Comparison of ENCODE assay signal across 17 cellular contexts in the genomic region with DNA sequence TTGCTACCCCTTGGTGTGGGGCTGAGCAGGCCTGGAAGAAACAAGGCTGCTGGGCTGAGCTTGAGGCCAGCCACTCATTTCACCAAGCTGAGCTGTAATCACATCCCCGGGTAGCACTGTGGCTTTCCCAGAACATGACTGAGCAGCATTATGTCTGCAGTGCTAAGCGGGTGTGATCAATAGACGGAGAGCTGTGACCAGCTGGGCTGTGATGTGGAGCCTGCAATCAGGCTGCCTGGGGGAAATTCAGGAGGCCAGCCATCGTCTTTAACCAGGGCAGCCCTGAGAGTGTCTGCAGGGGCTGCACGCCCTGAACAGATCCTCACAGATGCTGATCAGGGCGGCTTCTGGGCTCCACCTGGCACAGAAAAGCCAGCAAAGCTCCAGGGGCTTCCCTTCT.
"Had no signal": no experiment of that assay in that cellular context is flagged by ENCODE, and none has a peak within 500 bp of the region (broad histone marks: within the 10 kb centered on the region; RNA-seq: fewer than 3 reads in every experiment).

No MANE protein-coding gene starts in this region.

- H3K27me3 ChIP-seq: tibial artery, uterus had no signal

- DNase-seq: activated CD4-positive, alpha-beta T cell treated with anti-CD3 and anti-CD28 coated beads, Interleukin-2, amount 10 ng/mL, durations not matched to agents 24 days and 14 days; activated CD8-positive, alpha-beta T cell treated with anti-CD3 and anti-CD28 coated beads for 36 hours; activated effector memory CD4-positive, alpha-beta T cell treated with Interleukin-2 at 50 U/mL for 16 hours; activated naive CD4-positive, alpha-beta T cell treated with anti-CD3 and anti-CD28 coated beads, Interleukin-2, amount 50 U/mL, for 16 hours; activated T-cell treated with anti-CD3 and anti-CD28 coated beads, Interleukin-2, amount 50 U/mL, for 48 hours; aorta; cortex of kidney; mesenchymal stem cell; stimulated activated CD4-positive, alpha-beta T cell treated with anti-CD3 and anti-CD28 coated beads, Interleukin-12 subunit alpha, Interleukin-12 subunit beta, amount 100 ng/mL, for 4 hours; stimulated activated CD4-positive, alpha-beta T cell treated with anti-CD3 and anti-CD28 coated beads, Interleukin-1b, Interleukin-23, amount 100 ng/mL, for 48 hours; stimulated activated CD8-positive, alpha-beta memory T cell treated with anti-CD3 and anti-CD28 coated beads, Interleukin-4, amount 100 ng/mL, for 48 hours; stimulated activated naive CD4-positive, alpha-beta T cell treated with Interleukin-2 at 50 U/mL for 16 hours; T-helper 1 cell; T1000; tibial artery; uterus had no signal

- H3K27ac ChIP-seq: tibial artery, uterus had no signal

- ATAC-seq: activated CD8-positive, alpha-beta T cell treated with anti-CD3 and anti-CD28 coated beads for 36 hours; esophagus mucosa had no signal

- H3K4me1 ChIP-seq: tibial artery, uterus had no signal

- H3K9me3 ChIP-seq: uterus had no signal

- H3K36me3 ChIP-seq: tibial artery, uterus had no signal

- H3K4me3 ChIP-seq: tibial artery, uterus had no signal
